8 cellular contexts compared by ENCODE assay signal in genomic region chr11:62855571-62856332, GRCh38. TPM values are rescaled to one million over a fixed set of nuclear protein-coding genes. Genes with fewer than 3 reads are reported as not detected.
DNase-seq lines count a peak whose midpoint lies in the region; ATAC-seq, FAIRE-seq and TF ChIP-seq lines count a peak whose summit lies in the region.

No MANE protein-coding gene starts in this region.

- peak overlapping the region; percentile 74 to 100 (median 90) for H3K4me3 ChIP-seq in H1 (ENCODE audit: extremely low read depth in 1 of 4, insufficient read depth in 2 of 4, low read depth in 3 of 4, low read length in 4 of 4)

- peak overlapping the region; percentile 96 for H3K27ac ChIP-seq in H1 (ENCODE audit: low read depth, low read length)

- ATAC-seq in GM21360 (IDR thresholded peaks at IDR 0.05; ENCODE audit: unreplicated experiment), result peak; percentile 78

- H3K79me1 ChIP-seq in H1 (ENCODE audit: low read depth, low read length), result peaks cover 5% of the 10 kb centered on the region; the same call in 1 of the 2 replicates

- peak overlapping the region; percentile 100 for H2BK5ac ChIP-seq in H1 (ENCODE audit: low read depth, low read length)

- H3K4ac ChIP-seq in H1 (replicated peaks; ENCODE audit: insufficient read length, low read depth, low read length), result peak overlapping the region; percentile 100

- peak; percentile 98 to 99 for TF ChIP-seq POLR2A in H1 (IDR thresholded peaks at IDR 0.05; ENCODE audit: control extremely low read depth in 1 of 2, low read depth in 2 of 2, low read length in 2 of 2)

- peak overlapping the region; percentile 98 for H3K56ac ChIP-seq in H1 (replicated peaks; ENCODE audit: insufficient read length, low read depth, low read length)

- no peak for TF ChIP-seq EP300 in H1 (IDR thresholded peaks at IDR 0.05; ENCODE audit: borderline replicate concordance in 1 of 2, low read depth in 2 of 2, low read length in 2 of 2)

- no peak for TF ChIP-seq CTCF in H1 (IDR thresholded peaks at IDR 0.05; ENCODE audit: control extremely low read depth in 1 of 3, insufficient read depth in 1 of 3, low read depth in 1 of 3, low read length in 3 of 3)

- H2BK120ac ChIP-seq in H1 (replicated peaks; ENCODE audit: low read depth, low read length), result peak overlapping the region; percentile 91

- no peak for TF ChIP-seq RAD21 in H1 (IDR thresholded peaks at IDR 0.05 in 1 of 2, conservative IDR thresholded peaks at IDR 0.05 in 1 of 2; ENCODE audit: low read depth in 2 of 2, low read length in 2 of 2)

- H3K9me3 ChIP-seq in H1 (ENCODE audit: insufficient read depth in 2 of 2, low read depth in 1 of 2, low read length in 1 of 2), result no peaks in the 10 kb centered on the region

- H3K4me1 ChIP-seq in H1 (replicated peaks in 1 of 4; ENCODE audit: control insufficient read depth in 3 of 4, insufficient read depth in 4 of 4, low read length in 3 of 4), result peaks cover 4 to 7% (median 7%) of the 10 kb centered on the region in 4 experiments; a peak in 4 of 7 replicates

- H3K9ac ChIP-seq in H1 (replicated peaks in 1 of 4; ENCODE audit: extremely low read depth in 1 of 4, low read depth in 3 of 4, low read length in 3 of 4), result peak overlapping the region; percentile 99 to 100 (median 100)

- peaks cover 14% of the 10 kb centered on the region for H3K23me2 ChIP-seq in H1 (ENCODE audit: low read depth, low read length)

- H4K8ac ChIP-seq in H1 (ENCODE audit: extremely low read depth, insufficient read depth, low read length), result peak overlapping the region; percentile 98; the same call in 1 of the 2 replicates

- peak overlapping the region; percentile 2 for H3K14ac ChIP-seq in H1 (ENCODE audit: insufficient read length)

- peaks cover 4 to 28% of the 10 kb centered on the region in 2 experiments for H4K20me1 ChIP-seq in H1 (replicated peaks in 1 of 2; ENCODE audit: control insufficient read depth in 1 of 2, insufficient read depth in 2 of 2, low read length in 2 of 2)

- no peak overlapping the region for H2BK20ac ChIP-seq in H1 (ENCODE audit: low read length)

- no peaks in the 10 kb centered on the region for H3K27me3 ChIP-seq in H1 (replicated peaks in 1 of 4; ENCODE audit: control insufficient read depth in 3 of 4, extremely low read depth in 1 of 4, insufficient read depth in 3 of 4, low read length in 3 of 4)

- H3K23ac ChIP-seq in H1 (ENCODE audit: insufficient read length), result no peak overlapping the region

- H4K5ac ChIP-seq in H1 (ENCODE audit: insufficient read length, low read depth, low read length), result peak overlapping the region; percentile 99

- H2AFZ ChIP-seq in H1 (ENCODE audit: low read length), result no peak overlapping the region

- peak overlapping the region; percentile 96 for H2BK12ac ChIP-seq in H1 (ENCODE audit: low read depth, low read length)

- peaks cover 51 to 82% of the 10 kb centered on the region in 2 experiments for H3K79me2 ChIP-seq in H1 (ENCODE audit: control insufficient read depth in 1 of 2, insufficient read depth in 2 of 2, low read length in 2 of 2)

- POLR2A ChIA-PET in H1 (lab: Charles Lee; ENCODE audit: partially characterized antibody), result interaction anchor here (0.6 to 20.0 kb wide), 52 partner anchors 12 to 1376 kb away, joined by 3 to 2104 read pairs (median 6); partner anchors contain the start of genes B3GAT3, BSCL2, C11orf98 and CHRM1

- H3K36me3 ChIP-seq in H1 (ENCODE audit: control insufficient read depth in 2 of 4, insufficient read depth in 4 of 4, low read length in 3 of 4), result peaks cover 32 to 50% (median 37%) of the 10 kb centered on the region in 4 experiments

- FAIRE-seq in H1 (lab: Jason Lieb, UNC), result no peak

- peak overlapping the region; percentile 100 for H4K91ac ChIP-seq in H1 (replicated peaks; ENCODE audit: insufficient read length, low read length)

- CTCF ChIA-PET in H1 (lab: Charles Lee; ENCODE audit: partially characterized antibody), result interaction anchor here (0.8 to 1.3 kb wide), 5 partner anchors 11 to 69 kb away, joined by 3 to 4 read pairs (median 3); partner anchors contain the start of gene SLC3A2

- 1% methylated on average over 54 of the region's 54 CpGs; no CpG with 5 or more reads in 1 of the 2 experiments for WGBS in H1 (ENCODE audit: extremely low coverage in 1 of 2, insufficient coverage in 1 of 2, insufficient read length in 1 of 2, insufficient replicate concordance in 2 of 2, low coverage in 1 of 2, low lambda C conversion rate in 2 of 2, missing lambda C conversion rate in 1 of 2), 2 experiments

- H2AK5ac ChIP-seq in H1 (ENCODE audit: low read depth, low read length), result peak overlapping the region; percentile 100

- peak overlapping the region; percentile 100 for H3K18ac ChIP-seq in H1 (ENCODE audit: extremely low read depth, low read length)

- H3K4me2 ChIP-seq in H1 (ENCODE audit: insufficient read depth in 1 of 2, low read depth in 2 of 2, low read length in 2 of 2), result peak overlapping the region; percentile 84 to 95

- peak overlapping the region; percentile 97 for H2BK15ac ChIP-seq in H1 (ENCODE audit: low read length)

- DNase-seq in COLO829 (ENCODE audit: low spot score) (peak; percentile 98), HT1080 (ENCODE audit: low read depth) (peak; percentile 99), NOMO-1 (lab: John Stamatoyannopoulos, UW; ENCODE audit: unreplicated experiment in 2 of 2) (peak; percentile 95 to 96), H1 (ENCODE audit: low read depth in 1 of 2, low spot score in 2 of 2) (peak; percentile 98 to 99), mesenteric fat pad (ENCODE audit: low spot score) (peak; percentile 98)
- peak; percentile 96 to 97 (median 96) for DNase-seq in activated CD8-positive, alpha-beta memory T cell treated with anti-CD3 and anti-CD28 coated beads for 48 hours (ENCODE audit: low read depth in 2 of 3, low spot score in 2 of 3)
- DNase-seq in stimulated activated CD8-positive, alpha-beta memory T cell treated with anti-CD3 and anti-CD28 coated beads, Interleukin-15, amount 100 ng/mL, for 1 hour (ENCODE audit: low read depth), result peak; percentile 96

RNA-seq across cellular contexts. Expression of gene WDR74, which starts 16.4 kb away (rescaled TPM):
- 145 and 176 TPM in 2 replicates for total RNA-seq in HT1080 (2014; rRNA removed; shearing (Covaris generic))
- 59.5 and 69.7 TPM in 2 replicates for polyA plus RNA-seq in HT1080 (2015; cell fraction: cytosol; rRNA removed)
- 142 and 151 TPM in 2 replicates for polyA plus RNA-seq in HT1080 (2015; cell fraction: nucleus; rRNA removed)
- total RNA-seq in H1 (2021; fragmentation: NEBNext Ultra II Directional; extraction: Animal tissue kit (Norgen Biotek cat#: 25700)), result 97.0 and 101 TPM in 2 replicates
- 93.6 and 116 TPM in 2 replicates for polyA plus RNA-seq in H1 (2011; rRNA removed)
- polyA plus RNA-seq in H1 (2011; cell fraction: cytosol; rRNA removed), result 135 TPM
- 190 TPM for polyA plus RNA-seq in H1 (2011; cell fraction: nucleus; rRNA removed)
- 95.4 to 119 TPM (median 109 TPM) in 4 replicates for polyA plus RNA-seq in H1 (2012, experiment 1 of 2)
- polyA plus RNA-seq in H1 (2012, experiment 2 of 2), result 101 TPM
- polyA plus RNA-seq in H1 (2013, experiment 1 of 2), result 67.2 TPM
- polyA plus RNA-seq in H1 (2013, experiment 2 of 2), result 61.7 TPM
- polyA minus RNA-seq in H1 (2011; rRNA and poly(A)+ RNA removed), result 66.3 and 69.1 TPM in 2 replicates
- polyA minus RNA-seq in H1 (2011; cell fraction: cytosol; rRNA and poly(A)+ RNA removed), result 45.6 TPM
- polyA minus RNA-seq in H1 (2011; cell fraction: nucleus; rRNA and poly(A)+ RNA removed), result 387 TPM
- 50.9 TPM for total RNA-seq in mesenteric fat pad

RNA-seq across cellular contexts. Expression of gene TEX54, which starts 23.1 kb away (rescaled TPM):
- 0.66 TPM in 1 of 2 replicates, not detected in the other for total RNA-seq in HT1080 (2014; rRNA removed; shearing (Covaris generic))
- polyA plus RNA-seq in HT1080 (2015; cell fraction: cytosol; rRNA removed), result not detected in 2 replicates
- polyA plus RNA-seq in HT1080 (2015; cell fraction: nucleus; rRNA removed), result not detected in 2 replicates
- total RNA-seq in H1 (2021; fragmentation: NEBNext Ultra II Directional; extraction: Animal tissue kit (Norgen Biotek cat#: 25700)), result 1.2 TPM in 1 of 2 replicates, not detected in the other
- not detected in 2 replicates for polyA plus RNA-seq in H1 (2011; rRNA removed)
- polyA plus RNA-seq in H1 (2011; cell fraction: cytosol; rRNA removed), result not detected
- not detected for polyA plus RNA-seq in H1 (2011; cell fraction: nucleus; rRNA removed)
- 0.92 to 1.3 TPM (median 1.1 TPM) in 3 of 4 replicates, not detected in the other for polyA plus RNA-seq in H1 (2012, experiment 1 of 2)
- polyA plus RNA-seq in H1 (2012, experiment 2 of 2), result not detected
- polyA plus RNA-seq in H1 (2013, experiment 1 of 2), result not detected
- polyA plus RNA-seq in H1 (2013, experiment 2 of 2), result not detected
- polyA minus RNA-seq in H1 (2011; rRNA and poly(A)+ RNA removed), result not detected in 2 replicates
- polyA minus RNA-seq in H1 (2011; cell fraction: cytosol; rRNA and poly(A)+ RNA removed), result not detected
- 1.8 TPM for polyA minus RNA-seq in H1 (2011; cell fraction: nucleus; rRNA and poly(A)+ RNA removed)
- total RNA-seq in mesenteric fat pad, result not detected

RNA-seq across cellular contexts. Expression of gene STX5, which starts 23.9 kb away (rescaled TPM):
- 32.8 and 34.0 TPM in 2 replicates for total RNA-seq in HT1080 (2014; rRNA removed; shearing (Covaris generic))
- 25.3 and 31.2 TPM in 2 replicates for polyA plus RNA-seq in HT1080 (2015; cell fraction: cytosol; rRNA removed)
- polyA plus RNA-seq in HT1080 (2015; cell fraction: nucleus; rRNA removed), result 26.0 and 32.3 TPM in 2 replicates
- 24.2 and 25.3 TPM in 2 replicates for total RNA-seq in H1 (2021; fragmentation: NEBNext Ultra II Directional; extraction: Animal tissue kit (Norgen Biotek cat#: 25700))
- 23.4 and 28.5 TPM in 2 replicates for polyA plus RNA-seq in H1 (2011; rRNA removed)
- polyA plus RNA-seq in H1 (2011; cell fraction: cytosol; rRNA removed), result 25.1 TPM
- 24.0 TPM for polyA plus RNA-seq in H1 (2011; cell fraction: nucleus; rRNA removed)
- 25.6 to 34.1 TPM (median 29.2 TPM) in 4 replicates for polyA plus RNA-seq in H1 (2012, experiment 1 of 2)
- 28.3 TPM for polyA plus RNA-seq in H1 (2012, experiment 2 of 2)
- polyA plus RNA-seq in H1 (2013, experiment 1 of 2), result 15.6 TPM
- 15.0 TPM for polyA plus RNA-seq in H1 (2013, experiment 2 of 2)
- polyA minus RNA-seq in H1 (2011; rRNA and poly(A)+ RNA removed), result 34.6 and 35.5 TPM in 2 replicates
- polyA minus RNA-seq in H1 (2011; cell fraction: cytosol; rRNA and poly(A)+ RNA removed), result 13.8 TPM
- polyA minus RNA-seq in H1 (2011; cell fraction: nucleus; rRNA and poly(A)+ RNA removed), result 15.9 TPM
- total RNA-seq in mesenteric fat pad, result 41.8 TPM

RNA-seq across cellular contexts. Expression of gene SLC3A2, which starts 24.9 kb away (rescaled TPM):
- total RNA-seq in HT1080 (2014; rRNA removed; shearing (Covaris generic)), result 275 and 289 TPM in 2 replicates
- polyA plus RNA-seq in HT1080 (2015; cell fraction: cytosol; rRNA removed), result 237 and 276 TPM in 2 replicates
- polyA plus RNA-seq in HT1080 (2015; cell fraction: nucleus; rRNA removed), result 991 and 1,003 TPM in 2 replicates
- total RNA-seq in H1 (2021; fragmentation: NEBNext Ultra II Directional; extraction: Animal tissue kit (Norgen Biotek cat#: 25700)), result 393 and 410 TPM in 2 replicates
- polyA plus RNA-seq in H1 (2011; rRNA removed), result 435 and 574 TPM in 2 replicates
- polyA plus RNA-seq in H1 (2011; cell fraction: cytosol; rRNA removed), result 408 TPM
- polyA plus RNA-seq in H1 (2011; cell fraction: nucleus; rRNA removed), result 721 TPM
- 317 to 394 TPM (median 319 TPM) in 4 replicates for polyA plus RNA-seq in H1 (2012, experiment 1 of 2)
- 437 TPM for polyA plus RNA-seq in H1 (2012, experiment 2 of 2)
- 405 TPM for polyA plus RNA-seq in H1 (2013, experiment 1 of 2)
- polyA plus RNA-seq in H1 (2013, experiment 2 of 2), result 379 TPM
- polyA minus RNA-seq in H1 (2011; rRNA and poly(A)+ RNA removed), result 281 and 291 TPM in 2 replicates
- polyA minus RNA-seq in H1 (2011; cell fraction: cytosol; rRNA and poly(A)+ RNA removed), result 357 TPM
- 226 TPM for polyA minus RNA-seq in H1 (2011; cell fraction: nucleus; rRNA and poly(A)+ RNA removed)
- 202 TPM for total RNA-seq in mesenteric fat pad

RNA-seq across cellular contexts. Expression of gene NXF1, which starts 50.5 kb away (rescaled TPM):
- total RNA-seq in HT1080 (2014; rRNA removed; shearing (Covaris generic)), result 27.4 and 46.3 TPM in 2 replicates
- polyA plus RNA-seq in HT1080 (2015; cell fraction: cytosol; rRNA removed), result 30.6 and 33.5 TPM in 2 replicates
- 94.4 and 99.5 TPM in 2 replicates for polyA plus RNA-seq in HT1080 (2015; cell fraction: nucleus; rRNA removed)
- 44.8 and 49.8 TPM in 2 replicates for total RNA-seq in H1 (2021; fragmentation: NEBNext Ultra II Directional; extraction: Animal tissue kit (Norgen Biotek cat#: 25700))
- 48.1 and 63.6 TPM in 2 replicates for polyA plus RNA-seq in H1 (2011; rRNA removed)
- 27.3 TPM for polyA plus RNA-seq in H1 (2011; cell fraction: cytosol; rRNA removed)
- 129 TPM for polyA plus RNA-seq in H1 (2011; cell fraction: nucleus; rRNA removed)
- 51.2 to 60.5 TPM (median 56.5 TPM) in 4 replicates for polyA plus RNA-seq in H1 (2012, experiment 1 of 2)
- 34.5 TPM for polyA plus RNA-seq in H1 (2012, experiment 2 of 2)
- 38.0 TPM for polyA plus RNA-seq in H1 (2013, experiment 1 of 2)
- polyA plus RNA-seq in H1 (2013, experiment 2 of 2), result 35.0 TPM
- 31.5 and 31.8 TPM in 2 replicates for polyA minus RNA-seq in H1 (2011; rRNA and poly(A)+ RNA removed)
- 20.5 TPM for polyA minus RNA-seq in H1 (2011; cell fraction: cytosol; rRNA and poly(A)+ RNA removed)
- 20.0 TPM for polyA minus RNA-seq in H1 (2011; cell fraction: nucleus; rRNA and poly(A)+ RNA removed)
- 77.6 TPM for total RNA-seq in mesenteric fat pad

Comparison
In these comparisons a context has a peak if more than half of its experiments do, and no peak if none do; other contexts are left out.
1. Peak in every context shown above with its lines: DNase-seq, ATAC-seq, H3K4me3 ChIP-seq and H3K27ac ChIP-seq.